In the genomic region with DNA sequence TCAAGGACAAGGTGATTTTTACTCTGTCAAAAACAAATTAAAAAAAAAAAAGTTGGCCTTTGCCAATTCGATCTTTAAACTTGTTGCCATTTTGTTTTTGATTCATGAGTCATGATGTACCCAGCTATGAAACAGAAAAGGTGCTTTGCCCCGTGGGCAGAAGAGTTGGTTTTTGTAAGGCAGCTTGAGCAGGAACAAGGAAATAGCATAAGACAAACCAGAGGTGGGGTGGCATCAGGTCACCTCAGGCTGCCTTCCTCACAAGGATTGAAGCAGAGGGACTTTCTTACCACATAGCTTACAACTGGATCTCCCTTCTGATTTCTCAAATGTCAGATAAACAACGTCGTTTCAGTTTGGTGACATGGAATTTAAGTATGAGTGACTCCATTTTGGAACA, we compare ENCODE assay signal across 15 cellular contexts.
DNase-seq lines count a peak whose midpoint lies in the region; ATAC-seq and TF ChIP-seq lines count a peak whose summit lies in the region.
"Had no signal": no experiment of that assay in that cellular context is flagged by ENCODE, and none has a peak within 500 bp of the region (broad histone marks: within the 10 kb centered on the region; RNA-seq: fewer than 3 reads in every experiment).

No MANE protein-coding gene starts in this region.

- H3K4me1 Mint-ChIP-seq in activated CD4-positive, alpha-beta T cell treated with anti-CD3 and anti-CD28 coated beads for 36 hours = peaks cover 79% of the 10 kb centered on the region
- peaks cover 52% of the 10 kb centered on the region for H3K4me1 Mint-ChIP-seq in stimulated activated effector memory CD8-positive, alpha-beta T cell treated with anti-CD3 and anti-CD28 coated beads, Interleukin-12 subunit alpha, Interleukin-12 subunit beta, amount 100 ng/mL, for 72 hours

- H3K9me3 Mint-ChIP-seq in activated CD4-positive, alpha-beta T cell treated with anti-CD3 and anti-CD28 coated beads for 36 hours (ENCODE audit: low read depth) = no peaks in the 10 kb centered on the region
- no peaks in the 10 kb centered on the region for H3K9me3 Mint-ChIP-seq in stimulated activated effector memory CD8-positive, alpha-beta T cell treated with anti-CD3 and anti-CD28 coated beads, Interleukin-12 subunit alpha, Interleukin-12 subunit beta, amount 100 ng/mL, for 72 hours

- 81% methylated on average over 2 of the region's 4 CpGs for WGBS in right lobe of liver (ENCODE audit: insufficient coverage, low coverage, low lambda C conversion rate, missing lambda C conversion rate)

- H3K36me3 Mint-ChIP-seq in activated CD4-positive, alpha-beta T cell treated with anti-CD3 and anti-CD28 coated beads for 36 hours (ENCODE audit: low read depth) = no peaks in the 10 kb centered on the region
- no peaks in the 10 kb centered on the region for H3K36me3 Mint-ChIP-seq in stimulated activated effector memory CD8-positive, alpha-beta T cell treated with anti-CD3 and anti-CD28 coated beads, Interleukin-12 subunit alpha, Interleukin-12 subunit beta, amount 100 ng/mL, for 72 hours
- H3K36me3 Mint-ChIP-seq: naive B cell had no signal

- DNase-seq in activated CD4-positive, alpha-beta T cell treated with anti-CD3 and anti-CD28 coated beads for 36 hours = peak; percentile 59
- no peak for DNase-seq in activated CD4-positive, alpha-beta T cell treated with anti-CD3 and anti-CD28 coated beads for 1 hour
- peak; percentile 51 for DNase-seq in activated CD4-positive, alpha-beta T cell treated with anti-CD3 and anti-CD28 coated beads for 48 hours
- peak in 1 of 2 donors; percentile 90 for DNase-seq in breast epithelium (ENCODE audit: low spot score in 2 of 2)
- no peak for DNase-seq in stimulated activated effector memory CD8-positive, alpha-beta T cell treated with anti-CD3 and anti-CD28 coated beads, Interleukin-12 subunit alpha, Interleukin-12 subunit beta, amount 100 ng/mL, for 72 hours (ENCODE audit: low spot score in 2 of 2)
- no peak for DNase-seq in NCI-H446 treated with DMSO at 0.1 percent for 48 hours (lab: John Stamatoyannopoulos, UW)
- DNase-seq in SKM-1 treated with dmso at 0.1 percent for 144 hours (lab: John Stamatoyannopoulos, UW; ENCODE audit: unreplicated experiment) = no peak
- DNase-seq in right lobe of liver = no peak
- DNase-seq: 8988T; heart left ventricle; MM.1S; naive B cell; NK-92 treated with Interleukin-12 subunit alpha and Interleukin-12 subunit beta, amount 100 ng/mL, for 24 hours; SJCRH30 had no signal

- TF ChIP-seq CTCF in breast epithelium (IDR thresholded peaks at IDR 0.05) (no peak), right lobe of liver (IDR thresholded peaks at IDR 0.05) (no peak)

- intact Hi-C loops in activated CD4-positive, alpha-beta T cell treated with anti-CD3 and anti-CD28 coated beads for 36 hours (cut with DNase I, micrococcal nuclease) = loop anchor here (2.0 to 5.0 kb wide), 7 partner anchors 49 to 124 kb away; partner anchors contain the start of gene ARL4C (in 1 of the 2)
- intact Hi-C loops in breast epithelium (cut with DNase I; ENCODE audit: low total_unique reads) = no loop called here
- intact Hi-C loops in right lobe of liver (cut with DNase I) = no loop called here

- peak overlapping the region in 2 of 3 donors; percentile 16 to 33 for H3K4me3 ChIP-seq in breast epithelium
- H3K4me3 ChIP-seq in right lobe of liver = no peak overlapping the region
- H3K4me3 ChIP-seq: heart left ventricle, SJCRH30 had no signal

- H3K27me3 Mint-ChIP-seq in activated CD4-positive, alpha-beta T cell treated with anti-CD3 and anti-CD28 coated beads for 36 hours = no peaks in the 10 kb centered on the region

- H3K27ac Mint-ChIP-seq in activated CD4-positive, alpha-beta T cell treated with anti-CD3 and anti-CD28 coated beads for 36 hours = peak overlapping the region; percentile 91
- H3K27ac Mint-ChIP-seq in stimulated activated effector memory CD8-positive, alpha-beta T cell treated with anti-CD3 and anti-CD28 coated beads, Interleukin-12 subunit alpha, Interleukin-12 subunit beta, amount 100 ng/mL, for 72 hours = peak overlapping the region; percentile 69

- peak; percentile 56 for ATAC-seq in activated CD4-positive, alpha-beta T cell treated with anti-CD3 and anti-CD28 coated beads for 36 hours
- no peak for ATAC-seq in stimulated activated effector memory CD8-positive, alpha-beta T cell treated with anti-CD3 and anti-CD28 coated beads, Interleukin-12 subunit alpha, Interleukin-12 subunit beta, amount 100 ng/mL, for 72 hours
- no peak for ATAC-seq in right lobe of liver
- ATAC-seq: heart left ventricle, right cardiac atrium had no signal

- no peaks in the 10 kb centered on the region for H3K36me3 ChIP-seq in breast epithelium
- no peaks in the 10 kb centered on the region for H3K36me3 ChIP-seq in right lobe of liver
- H3K36me3 ChIP-seq: heart left ventricle, SJCRH30 had no signal

- peak overlapping the region; percentile 45 for H3K4me3 Mint-ChIP-seq in activated CD4-positive, alpha-beta T cell treated with anti-CD3 and anti-CD28 coated beads for 36 hours
- no peak overlapping the region for H3K4me3 Mint-ChIP-seq in stimulated activated effector memory CD8-positive, alpha-beta T cell treated with anti-CD3 and anti-CD28 coated beads, Interleukin-12 subunit alpha, Interleukin-12 subunit beta, amount 100 ng/mL, for 72 hours

- H3K9me3 ChIP-seq in breast epithelium (no peaks in the 10 kb centered on the region), right lobe of liver (no peaks in the 10 kb centered on the region)
- H3K9me3 ChIP-seq: heart left ventricle, SJCRH30 had no signal

- H3K27ac ChIP-seq in breast epithelium = peak overlapping the region; percentile 84 to 91
- H3K27ac ChIP-seq in right lobe of liver = no peak overlapping the region
- H3K27ac ChIP-seq: heart left ventricle, SJCRH30 had no signal

- H3K27me3 ChIP-seq in breast epithelium (no peaks in the 10 kb centered on the region), right lobe of liver (no peaks in the 10 kb centered on the region)
- H3K27me3 ChIP-seq: SJCRH30 had no signal

- CTCF ChIA-PET in activated CD4-positive, alpha-beta T cell treated with anti-CD3 and anti-CD28 coated beads for 36 hours (lab: Charles Lee) = interaction anchor here (0.6 to 1.0 kb wide), 6 partner anchors 14 to 123 kb away, joined by 3 to 4 read pairs (median 3); no protein-coding TSS in a partner anchor

- TF ChIP-seq POLR2A in breast epithelium (IDR thresholded peaks at IDR 0.05) (no peak), right lobe of liver (IDR thresholded peaks at IDR 0.05) (no peak)

- POLR2A ChIA-PET in activated CD4-positive, alpha-beta T cell treated with anti-CD3 and anti-CD28 coated beads for 36 hours (lab: Charles Lee) = no interaction called here

- H3K4me1 ChIP-seq in breast epithelium (peaks cover 0 to 3% of the 10 kb centered on the region in 2 donors), right lobe of liver (no peaks in the 10 kb centered on the region)

Comparison
In these comparisons a context has a peak if more than half of its experiments do, and no peak if none do; other contexts are left out.
1. DNase-seq: peak in activated CD4-positive, alpha-beta T cell treated with anti-CD3 and anti-CD28 coated beads for 36 hours (single experiment) and activated CD4-positive, alpha-beta T cell treated with anti-CD3 and anti-CD28 coated beads for 48 hours (single experiment); none in activated CD4-positive, alpha-beta T cell treated with anti-CD3 and anti-CD28 coated beads for 1 hour (single experiment), stimulated activated effector memory CD8-positive, alpha-beta T cell treated with anti-CD3 and anti-CD28 coated beads, Interleukin-12 subunit alpha, Interleukin-12 subunit beta, amount 100 ng/mL, for 72 hours (0 of 2), NCI-H446 treated with DMSO at 0.1 percent for 48 hours (single experiment), SKM-1 treated with dmso at 0.1 percent for 144 hours (single experiment) and right lobe of liver (0 of 3).
2. H3K27ac ChIP-seq: peak in breast epithelium (2 of 2); none in right lobe of liver (0 of 3).
3. H3K4me3 ChIP-seq: peak in breast epithelium (2 of 3); none in right lobe of liver (0 of 3).
4. intact Hi-C loops: an anchor here in activated CD4-positive, alpha-beta T cell treated with anti-CD3 and anti-CD28 coated beads for 36 hours (2.0 to 5.0 kb wide); none called in breast epithelium and right lobe of liver.